Comparison of ENCODE assay signal across 9 cellular contexts in the genomic region with DNA sequence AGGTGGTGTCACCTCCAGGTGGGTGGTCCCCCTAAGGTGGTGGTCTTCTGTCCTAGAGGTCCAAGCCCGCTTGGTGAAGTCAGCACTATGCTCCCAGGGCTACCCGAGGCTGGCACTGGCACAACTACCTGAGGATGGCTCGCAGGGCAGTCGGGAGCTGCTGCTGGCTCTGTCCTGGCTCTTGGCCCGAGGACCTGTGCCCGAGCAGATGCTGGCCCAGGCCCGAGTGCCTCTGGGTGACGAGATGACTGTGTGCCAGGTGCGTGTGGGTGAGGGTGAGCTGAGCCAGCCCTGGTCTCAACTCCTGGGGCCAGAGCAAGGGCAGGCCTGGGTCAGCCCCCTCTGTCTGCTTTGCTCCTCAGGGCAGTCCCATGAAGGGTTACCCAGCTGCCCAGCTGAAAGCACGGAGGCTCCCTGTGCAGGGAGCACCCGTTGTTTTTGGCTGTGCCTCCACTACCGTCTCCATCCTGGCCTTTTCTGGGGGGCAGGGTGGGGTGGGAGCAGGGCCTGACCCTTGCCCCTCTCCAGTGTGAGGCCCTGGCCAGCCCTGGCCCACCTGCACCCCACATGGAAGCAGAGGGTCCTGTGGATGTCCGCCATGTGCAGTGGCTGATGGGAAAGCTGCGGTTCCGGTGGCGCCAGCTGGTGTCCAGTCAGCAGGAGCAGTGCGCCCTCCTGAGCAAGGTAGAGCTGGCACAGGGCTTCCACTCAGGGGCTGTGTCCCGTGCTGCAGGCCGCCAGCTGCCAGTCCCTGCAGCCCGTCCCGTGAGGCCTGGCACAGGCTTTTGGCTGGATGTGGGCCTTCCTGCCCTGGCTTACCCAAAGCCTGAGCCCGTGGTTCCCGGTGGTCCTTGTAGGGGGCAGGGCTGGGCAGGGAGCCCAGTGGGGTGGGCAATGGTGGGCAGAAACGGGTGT. TPM values are rescaled to one million over a fixed set of nuclear protein-coding genes. Genes with fewer than 3 reads are reported as not detected.
DNase-seq lines count a peak whose midpoint lies in the region; ATAC-seq, FAIRE-seq and TF ChIP-seq lines count a peak whose summit lies in the region.
"Had no signal": no experiment of that assay in that cellular context is flagged by ENCODE, and none has a peak within 500 bp of the region (broad histone marks: within the 10 kb centered on the region; RNA-seq: fewer than 3 reads in every experiment).

No MANE protein-coding gene starts in this region.

- no peak for TF ChIP-seq CTCF in keratinocyte (optimal IDR thresholded peaks at IDR 0.05 in 1 of 3, IDR thresholded peaks at IDR 0.05 in 1 of 3, conservative IDR thresholded peaks at IDR 0.05 in 1 of 3; ENCODE audit: extremely low read depth in 1 of 3, insufficient read depth in 2 of 3, low read length in 3 of 3)

- intact Hi-C loops in activated CD4-positive, alpha-beta memory T cell treated with anti-CD3 and anti-CD28 coated beads for 36 hours (cut with micrococcal nuclease) = loop anchor here (5.0 kb wide), 1 partner anchor 75 kb away; a partner anchor contains a TSS

- no peaks in the 10 kb centered on the region for H3K9me1 ChIP-seq in keratinocyte (ENCODE audit: control insufficient read depth, extremely low read depth, insufficient read depth, low read length)

- no peaks in the 10 kb centered on the region for H3K27me3 Mint-ChIP-seq in activated T-cell treated with anti-CD3 and anti-CD28 coated beads, Interleukin-2, amount 50 U/mL, for 24 hours
- H3K27me3 Mint-ChIP-seq in activated CD4-positive, alpha-beta memory T cell treated with anti-CD3 and anti-CD28 coated beads for 36 hours = no peaks in the 10 kb centered on the region
- H3K27me3 Mint-ChIP-seq in stimulated activated naive CD8-positive, alpha-beta T cell treated with anti-CD3 and anti-CD28 coated beads, Interleukin-15, amount 100 ng/mL, for 72 hours = no peaks in the 10 kb centered on the region

- no peaks in the 10 kb centered on the region for H3K9me3 Mint-ChIP-seq in activated T-cell treated with anti-CD3 and anti-CD28 coated beads, Interleukin-2, amount 50 U/mL, for 24 hours
- H3K9me3 Mint-ChIP-seq in activated CD4-positive, alpha-beta memory T cell treated with anti-CD3 and anti-CD28 coated beads for 36 hours = no peaks in the 10 kb centered on the region
- no peaks in the 10 kb centered on the region for H3K9me3 Mint-ChIP-seq in stimulated activated naive CD8-positive, alpha-beta T cell treated with anti-CD3 and anti-CD28 coated beads, Interleukin-15, amount 100 ng/mL, for 72 hours

- H3K9ac ChIP-seq in keratinocyte (ENCODE audit: control insufficient read depth, extremely low read depth, insufficient read depth, low read length) = no peak overlapping the region

- CTCF ChIA-PET in activated CD4-positive, alpha-beta memory T cell treated with anti-CD3 and anti-CD28 coated beads for 36 hours (lab: Charles Lee) = interaction anchor here (0.7 to 4.5 kb wide), 5 partner anchors 9 to 122 kb away, joined by 3 to 177 read pairs (median 5); no protein-coding TSS in a partner anchor

- H3K36me3 Mint-ChIP-seq in activated T-cell treated with anti-CD3 and anti-CD28 coated beads, Interleukin-2, amount 50 U/mL, for 24 hours (ENCODE audit: low read depth) = peaks cover 18% of the 10 kb centered on the region
- peaks cover 2% of the 10 kb centered on the region for H3K36me3 Mint-ChIP-seq in activated CD4-positive, alpha-beta memory T cell treated with anti-CD3 and anti-CD28 coated beads for 36 hours

- H3K27me3 ChIP-seq in keratinocyte (ENCODE audit: control insufficient read depth, extremely low read depth, insufficient read depth, low read length) = peaks cover 9% of the 10 kb centered on the region

- H2AFZ ChIP-seq in keratinocyte (ENCODE audit: control insufficient read depth, low read length) = no peak overlapping the region

- H3K4me1 Mint-ChIP-seq in activated T-cell treated with anti-CD3 and anti-CD28 coated beads, Interleukin-2, amount 50 U/mL, for 24 hours (ENCODE audit: low read depth) = peaks cover 26% of the 10 kb centered on the region
- peaks cover 12% of the 10 kb centered on the region for H3K4me1 Mint-ChIP-seq in activated CD4-positive, alpha-beta memory T cell treated with anti-CD3 and anti-CD28 coated beads for 36 hours (ENCODE audit: low read depth)
- peaks cover 31% of the 10 kb centered on the region for H3K4me1 Mint-ChIP-seq in stimulated activated naive CD8-positive, alpha-beta T cell treated with anti-CD3 and anti-CD28 coated beads, Interleukin-15, amount 100 ng/mL, for 72 hours

- H3K36me3 ChIP-seq in keratinocyte (ENCODE audit: control insufficient read depth in 2 of 2, extremely low read depth in 1 of 2, insufficient read depth in 2 of 2, low read length in 2 of 2) = peaks cover 0 to 2% of the 10 kb centered on the region in 2 experiments

- peaks cover 5% of the 10 kb centered on the region for H4K20me1 ChIP-seq in keratinocyte (ENCODE audit: control insufficient read depth, extremely low read depth, insufficient read depth, low read length)

- no peak for ATAC-seq in stimulated activated naive CD8-positive, alpha-beta T cell treated with anti-CD3 and anti-CD28 coated beads, Interleukin-15, amount 100 ng/mL, for 72 hours
- no peak for ATAC-seq in HG03460 (IDR thresholded peaks at IDR 0.05; ENCODE audit: unreplicated experiment)

- H3K79me2 ChIP-seq in keratinocyte (ENCODE audit: control insufficient read depth, insufficient read depth, low read length) = no peaks in the 10 kb centered on the region

- H3K9me3 ChIP-seq in keratinocyte (ENCODE audit: control insufficient read depth, low read depth, low read length) = no peaks in the 10 kb centered on the region

- no peak overlapping the region for H3K27ac ChIP-seq in keratinocyte (ENCODE audit: control insufficient read depth, insufficient read depth, low read length)

- dilution Hi-C loops in keratinocyte (cut with MboI; ENCODE audit: extremely low pct_ligation_motif_present, low sequenced_read_pairs) = no loop called here

- POLR2A ChIA-PET in activated CD4-positive, alpha-beta memory T cell treated with anti-CD3 and anti-CD28 coated beads for 36 hours (lab: Charles Lee) = interaction anchor here (0.6 to 4.9 kb wide), 9 partner anchors 9 to 94 kb away, joined by 3 to 55 read pairs (median 3); a partner anchor contains a TSS

- H3K4me3 ChIP-seq in keratinocyte (ENCODE audit: control insufficient read depth in 2 of 3, extremely low read depth in 1 of 3, insufficient read depth in 2 of 3, low read depth in 1 of 3, low read length in 3 of 3) = peak overlapping the region; percentile 10 to 84 (median 42)

- H3K4me2 ChIP-seq in keratinocyte (ENCODE audit: control insufficient read depth, extremely low read depth, insufficient read depth, low read depth, low read length) = peak overlapping the region; percentile 66

- H3K27ac Mint-ChIP-seq in activated T-cell treated with anti-CD3 and anti-CD28 coated beads, Interleukin-2, amount 50 U/mL, for 24 hours = peak overlapping the region; percentile 96
- peak overlapping the region; percentile 91 for H3K27ac Mint-ChIP-seq in activated CD4-positive, alpha-beta memory T cell treated with anti-CD3 and anti-CD28 coated beads for 36 hours
- peak overlapping the region in 1 of 2 donors; percentile 94 for H3K27ac Mint-ChIP-seq in stimulated activated naive CD8-positive, alpha-beta T cell treated with anti-CD3 and anti-CD28 coated beads, Interleukin-15, amount 100 ng/mL, for 72 hours

- FAIRE-seq in keratinocyte (lab: Jason Lieb, UNC) = no peak

- no peak for DNase-seq in activated T-cell treated with anti-CD3 and anti-CD28 coated beads, Interleukin-2, amount 50 U/mL, for 24 hours
- DNase-seq in activated T-cell treated with anti-CD3 and anti-CD28 coated beads for 4 hours (no peak), keratinocyte (ENCODE audit: low read depth, low spot score) (no peak), GM19240 (ENCODE audit: insufficient read length, low spot score) (no peak), NCI-H1436 treated with DMSO at 0.1 percent for 48 hours (lab: John Stamatoyannopoulos, UW) (no peak)
- DNase-seq in activated CD4-positive, alpha-beta memory T cell treated with anti-CD3 and anti-CD28 coated beads for 36 hours = peak; percentile 9
- no peak for DNase-seq in stimulated activated naive CD8-positive, alpha-beta T cell treated with anti-CD3 and anti-CD28 coated beads, Interleukin-15, amount 100 ng/mL, for 72 hours
- DNase-seq: hippocampal formation had no signal

- H3K4me3 Mint-ChIP-seq in activated T-cell treated with anti-CD3 and anti-CD28 coated beads, Interleukin-2, amount 50 U/mL, for 24 hours = peak overlapping the region; percentile 83
- peak overlapping the region; percentile 82 for H3K4me3 Mint-ChIP-seq in activated CD4-positive, alpha-beta memory T cell treated with anti-CD3 and anti-CD28 coated beads for 36 hours
- peak overlapping the region; percentile 82 to 84 for H3K4me3 Mint-ChIP-seq in stimulated activated naive CD8-positive, alpha-beta T cell treated with anti-CD3 and anti-CD28 coated beads, Interleukin-15, amount 100 ng/mL, for 72 hours

- peaks cover 15% of the 10 kb centered on the region for H3K4me1 ChIP-seq in keratinocyte (ENCODE audit: control insufficient read depth, extremely low read depth, insufficient read depth, low read length)

RNA-seq across cellular contexts. Expression of a gene that starts 1.3 kb away (rescaled TPM):
- 10 to 100 TPM; 40.2 to 44.8 TPM for total RNA-seq in activated CD4-positive, alpha-beta memory T cell treated with anti-CD3 and anti-CD28 coated beads for 36 hours
- 4.2 to 5.0 TPM (median 5.0 TPM) in 3 replicates for polyA plus RNA-seq in keratinocyte
- polyA plus RNA-seq in keratinocyte (2011; ENCODE audit: low read depth) = 0.85 TPM
- polyA plus RNA-seq in keratinocyte (2011; cell fraction: cytosol; rRNA removed) = 1.6 and 5.4 TPM in 2 replicates
- polyA plus RNA-seq in keratinocyte (2011; cell fraction: nucleus; rRNA removed) = 5.5 and 5.6 TPM in 2 replicates
- polyA plus RNA-seq in keratinocyte (2012; ENCODE audit: low replicate concordance) = 2.0 and 10.5 TPM in 2 replicates
- 2.0 to 6.2 TPM (median 3.5 TPM) in 3 replicates for polyA minus RNA-seq in keratinocyte
- polyA minus RNA-seq in keratinocyte (2011; cell fraction: cytosol; rRNA and poly(A)+ RNA removed) = 8.6 TPM
- polyA minus RNA-seq in keratinocyte (2011; cell fraction: nucleus; rRNA and poly(A)+ RNA removed) = 2.7 and 3.4 TPM in 2 replicates

RNA-seq across cellular contexts. Expression of a gene that starts 5.6 kb away (rescaled TPM):
- 100 to 1,000 TPM; 390 to 397 TPM for total RNA-seq in activated CD4-positive, alpha-beta memory T cell treated with anti-CD3 and anti-CD28 coated beads for 36 hours
- polyA plus RNA-seq in keratinocyte = 1.1 to 1.7 TPM (median 1.3 TPM) in 3 replicates
- polyA plus RNA-seq in keratinocyte (2011; ENCODE audit: low read depth) = not detected
- 0.23 and 1.0 TPM in 2 replicates for polyA plus RNA-seq in keratinocyte (2011; cell fraction: cytosol; rRNA removed)
- 0.27 and 0.85 TPM in 2 replicates for polyA plus RNA-seq in keratinocyte (2011; cell fraction: nucleus; rRNA removed)
- polyA plus RNA-seq in keratinocyte (2012; ENCODE audit: low replicate concordance) = 2.2 TPM in 1 of 2 replicates, not detected in the other
- polyA minus RNA-seq in keratinocyte = not detected in 3 replicates
- polyA minus RNA-seq in keratinocyte (2011; cell fraction: cytosol; rRNA and poly(A)+ RNA removed) = not detected
- 1.8 TPM in 1 of 2 replicates, not detected in the other for polyA minus RNA-seq in keratinocyte (2011; cell fraction: nucleus; rRNA and poly(A)+ RNA removed)

RNA-seq across cellular contexts. Expression of a gene that starts 17.7 kb away (rescaled TPM):
- 1 to 10 TPM; 2.7 to 2.8 TPM for total RNA-seq in activated CD4-positive, alpha-beta memory T cell treated with anti-CD3 and anti-CD28 coated beads for 36 hours
- 4.8 to 12.7 TPM (median 5.7 TPM) in 3 replicates for polyA plus RNA-seq in keratinocyte
- 0.61 TPM for polyA plus RNA-seq in keratinocyte (2011; ENCODE audit: low read depth)
- 3.7 and 13.9 TPM in 2 replicates for polyA plus RNA-seq in keratinocyte (2011; cell fraction: cytosol; rRNA removed)
- 5.7 and 7.8 TPM in 2 replicates for polyA plus RNA-seq in keratinocyte (2011; cell fraction: nucleus; rRNA removed)
- polyA plus RNA-seq in keratinocyte (2012; ENCODE audit: low replicate concordance) = 6.0 and 8.3 TPM in 2 replicates
- 1.2 to 5.3 TPM (median 3.8 TPM) in 3 replicates for polyA minus RNA-seq in keratinocyte
- polyA minus RNA-seq in keratinocyte (2011; cell fraction: cytosol; rRNA and poly(A)+ RNA removed) = 18.0 TPM
- 1.6 and 3.7 TPM in 2 replicates for polyA minus RNA-seq in keratinocyte (2011; cell fraction: nucleus; rRNA and poly(A)+ RNA removed)

RNA-seq across cellular contexts. Expression of a gene that starts 34.1 kb away (rescaled TPM):
- 10 to 100 TPM in 1 of 2 experiments, 1 to 10 TPM in 1; 9.7 to 10.2 TPM for total RNA-seq in activated CD4-positive, alpha-beta memory T cell treated with anti-CD3 and anti-CD28 coated beads for 36 hours
- polyA plus RNA-seq in keratinocyte = 0.18 to 0.31 TPM (median 0.23 TPM) in 3 replicates
- not detected for polyA plus RNA-seq in keratinocyte (2011; ENCODE audit: low read depth)
- 0.05 and 0.53 TPM in 2 replicates for polyA plus RNA-seq in keratinocyte (2011; cell fraction: cytosol; rRNA removed)
- 0.14 and 0.20 TPM in 2 replicates for polyA plus RNA-seq in keratinocyte (2011; cell fraction: nucleus; rRNA removed)
- polyA plus RNA-seq in keratinocyte (2012; ENCODE audit: low replicate concordance) = 0.14 and 0.74 TPM in 2 replicates
- polyA minus RNA-seq in keratinocyte = 0.13 to 0.20 TPM in 2 of 3 replicates, not detected in the other
- not detected for polyA minus RNA-seq in keratinocyte (2011; cell fraction: cytosol; rRNA and poly(A)+ RNA removed)
- polyA minus RNA-seq in keratinocyte (2011; cell fraction: nucleus; rRNA and poly(A)+ RNA removed) = 0.39 TPM in 1 of 2 replicates, not detected in the other
